In the genomic region with DNA sequence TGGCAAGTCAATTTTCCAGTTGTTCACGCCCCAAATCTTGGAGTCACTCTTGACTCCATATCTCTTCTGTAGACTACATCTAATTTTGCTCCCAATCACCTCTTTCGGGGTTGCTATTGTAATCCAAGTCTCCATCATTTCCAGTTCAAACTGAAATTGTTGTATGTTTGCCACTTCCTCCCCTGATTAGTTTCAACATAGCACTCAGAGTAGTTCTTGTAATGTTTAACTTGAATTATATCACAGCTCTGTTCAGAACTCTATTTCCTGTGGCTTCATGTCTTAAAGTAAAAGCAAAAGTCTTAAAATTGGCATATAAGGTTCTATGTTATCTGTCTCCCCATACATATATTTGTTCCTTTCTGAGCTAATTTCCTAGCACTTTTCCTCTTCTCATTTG, we compare ENCODE assay signal across 14 cellular contexts.
DNase-seq lines count a peak whose midpoint lies in the region; ATAC-seq and TF ChIP-seq lines count a peak whose summit lies in the region.
"Had no signal": no experiment of that assay in that cellular context is flagged by ENCODE, and none has a peak within 500 bp of the region (broad histone marks: within the 10 kb centered on the region; RNA-seq: fewer than 3 reads in every experiment).

No MANE protein-coding gene starts in this region.

- H3K36me3 ChIP-seq in CD4-positive, CD25-positive, alpha-beta regulatory T cell (ENCODE audit: control insufficient read depth, insufficient read depth, low read length): no peaks in the 10 kb centered on the region

- H3K27ac Mint-ChIP-seq in CD4-positive, CD25-positive, alpha-beta regulatory T cell: peak overlapping the region; percentile 6 to 42 (median 22)
- H3K27ac Mint-ChIP-seq: T-cell had no signal

- H3K27me3 Mint-ChIP-seq in CD4-positive, CD25-positive, alpha-beta regulatory T cell: peaks cover 13% of the 10 kb centered on the region
- H3K27me3 Mint-ChIP-seq: T-cell had no signal

- H3K9me3 ChIP-seq in CD4-positive, CD25-positive, alpha-beta regulatory T cell (ENCODE audit: control insufficient read depth in 2 of 2, low read length in 2 of 2): no peaks in the 10 kb centered on the region
- H3K9me3 ChIP-seq: A549 had no signal

- no peak overlapping the region for H3K4me3 ChIP-seq in CD4-positive, CD25-positive, alpha-beta regulatory T cell (ENCODE audit: low read depth, low read length)
- H3K4me3 ChIP-seq: A549 had no signal

- peaks cover 5% of the 10 kb centered on the region for H3K4me1 ChIP-seq in CD4-positive, CD25-positive, alpha-beta regulatory T cell (ENCODE audit: control insufficient read depth, insufficient read depth, low read length, poor library complexity, severe bottlenecking)
- H3K4me1 ChIP-seq: A549 had no signal

- peak in 2 of 3 donors; percentile 22 to 50 for DNase-seq in CD4-positive, CD25-positive, alpha-beta regulatory T cell
- DNase-seq in retina (no peak), HEK293T (ENCODE audit: extremely low spot score) (no peak)
- no peak for DNase-seq in activated CD4-positive, CD25-positive, alpha-beta regulatory T cell (lab: John Stamatoyannopoulos, UW)
- DNase-seq: activated CD4-positive, alpha-beta T cell treated with anti-CD3 and anti-CD28 coated beads for 48 hours; effector CD8-positive, alpha-beta T cell; foreskin fibroblast; stimulated activated CD4-positive, alpha-beta T cell treated with anti-CD3 and anti-CD28 coated beads, Interleukin-1b, Interleukin-23, amount 100 ng/mL, for 48 hours; T-cell had no signal

- POLR2A ChIA-PET in HEK293T (lab: Yijun Ruan, JAX): no interaction called here

- H3K36me3 Mint-ChIP-seq in CD4-positive, CD25-positive, alpha-beta regulatory T cell: no peaks in the 10 kb centered on the region
- H3K36me3 Mint-ChIP-seq: T-cell had no signal

- no peaks in the 10 kb centered on the region for H3K27me3 ChIP-seq in CD4-positive, CD25-positive, alpha-beta regulatory T cell (ENCODE audit: control insufficient read depth, insufficient read depth, low read length)

- no peak overlapping the region for H3K27ac ChIP-seq in CD4-positive, CD25-positive, alpha-beta regulatory T cell (ENCODE audit: insufficient read depth, low read length, poor library complexity, severe bottlenecking)
- H3K27ac ChIP-seq: A549 had no signal

- peaks cover 24 to 27% (median 25%) of the 10 kb centered on the region in 4 donors for H3K4me1 Mint-ChIP-seq in CD4-positive, CD25-positive, alpha-beta regulatory T cell

- ATAC-seq in CD4-positive, CD25-positive, alpha-beta regulatory T cell (ENCODE audit: low read depth in 2 of 2): peak; percentile 63 to 66
- peak; percentile 46 for ATAC-seq in GM19035 (IDR thresholded peaks at IDR 0.05; ENCODE audit: unreplicated experiment)
- peak; percentile 94 for ATAC-seq in GM21825 (IDR thresholded peaks at IDR 0.05; ENCODE audit: unreplicated experiment)
- ATAC-seq in HG03378 (IDR thresholded peaks at IDR 0.05; ENCODE audit: unreplicated experiment): peak; percentile 85
- ATAC-seq in HG03045 (IDR thresholded peaks at IDR 0.05; ENCODE audit: unreplicated experiment): no peak
- ATAC-seq: A549 had no signal

- H3K4me3 Mint-ChIP-seq in CD4-positive, CD25-positive, alpha-beta regulatory T cell: no peak overlapping the region
- H3K4me3 Mint-ChIP-seq: T-cell had no signal

- H3K9me3 Mint-ChIP-seq in CD4-positive, CD25-positive, alpha-beta regulatory T cell: peaks cover 0 to 5% (median 2%) of the 10 kb centered on the region in 7 donors
- H3K9me3 Mint-ChIP-seq: T-cell had no signal

- CTCF ChIA-PET in HEK293T (lab: Yijun Ruan, JAX): no interaction called here

TF ChIP-seq in HEK293T, 16 proteins besides CTCF, POLR2A, EP300 and RAD21:
- no peak for TF ChIP-seq CTBP1 (IDR thresholded peaks at IDR 0.05; ENCODE audit: borderline replicate concordance)
- TF ChIP-seq FOXM1 (IDR thresholded peaks at IDR 0.05; ENCODE audit: borderline replicate concordance): no peak
- no peak for TF ChIP-seq HDGF (IDR thresholded peaks at IDR 0.05; ENCODE audit: borderline replicate concordance)
- no peak for TF ChIP-seq L3MBTL2 (conservative IDR thresholded peaks at IDR 0.05)
- no peak for TF ChIP-seq BHLHE40 (IDR thresholded peaks at IDR 0.05; ENCODE audit: borderline replicate concordance)
- no peak for TF ChIP-seq NFRKB (IDR thresholded peaks at IDR 0.05)
- no peak for TF ChIP-seq FOXK2 (IDR thresholded peaks at IDR 0.05)
- TF ChIP-seq TARDBP (IDR thresholded peaks at IDR 0.05): no peak
- TF ChIP-seq SUZ12 (IDR thresholded peaks at IDR 0.05): no peak
- TF ChIP-seq FOXA1 (IDR thresholded peaks at IDR 0.05): no peak
- TF ChIP-seq ZNF384 (IDR thresholded peaks at IDR 0.05): no peak
- TF ChIP-seq ARNT (IDR thresholded peaks at IDR 0.05): no peak
- no peak for TF ChIP-seq ELF4 (IDR thresholded peaks at IDR 0.05)
- no peak for TF ChIP-seq LEF1 (IDR thresholded peaks at IDR 0.05; ENCODE audit: borderline replicate concordance)
- no peak for TF ChIP-seq SP1 (IDR thresholded peaks at IDR 0.05)
- TF ChIP-seq, protein P1, sequence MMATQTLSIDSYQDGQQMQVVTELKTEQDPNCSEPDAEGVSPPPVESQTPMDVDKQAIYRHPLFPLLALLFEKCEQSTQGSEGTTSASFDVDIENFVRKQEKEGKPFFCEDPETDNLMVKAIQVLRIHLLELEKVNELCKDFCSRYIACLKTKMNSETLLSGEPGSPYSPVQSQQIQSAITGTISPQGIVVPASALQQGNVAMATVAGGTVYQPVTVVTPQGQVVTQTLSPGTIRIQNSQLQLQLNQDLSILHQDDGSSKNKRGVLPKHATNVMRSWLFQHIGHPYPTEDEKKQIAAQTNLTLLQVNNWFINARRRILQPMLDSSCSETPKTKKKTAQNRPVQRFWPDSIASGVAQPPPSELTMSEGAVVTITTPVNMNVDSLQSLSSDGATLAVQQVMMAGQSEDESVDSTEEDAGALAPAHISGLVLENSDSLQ (IDR thresholded peaks at IDR 0.05): no peak

Comparison
In these comparisons a context has a peak if more than half of its experiments do, and no peak if none do; other contexts are left out.
1. DNase-seq: peak in CD4-positive, CD25-positive, alpha-beta regulatory T cell (2 of 3); none in retina (single experiment), HEK293T (single experiment) and activated CD4-positive, CD25-positive, alpha-beta regulatory T cell (0 of 4).